Comparison of ENCODE assay signal across 20 cellular contexts in the genomic region with DNA sequence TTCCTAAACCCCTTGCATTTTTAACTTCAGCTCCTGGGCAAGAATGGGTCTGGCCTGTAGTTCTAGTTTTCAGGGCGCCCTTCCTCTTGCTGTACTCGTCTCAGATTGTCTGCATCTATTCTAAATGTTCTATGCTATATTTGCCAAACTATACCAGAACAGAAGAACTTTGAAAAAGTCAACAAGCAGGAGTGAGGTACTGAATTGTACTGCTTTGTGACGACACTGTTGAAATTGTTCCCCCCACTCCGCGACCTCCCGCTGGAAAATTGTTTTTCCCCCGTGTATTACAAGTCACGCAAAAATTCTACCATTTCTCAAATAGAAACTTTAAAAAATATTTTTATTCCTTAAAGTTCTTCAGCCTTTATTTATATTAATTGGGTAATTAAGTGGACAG.
"Had no signal": no experiment of that assay in that cellular context is flagged by ENCODE, and none has a peak within 500 bp of the region (broad histone marks: within the 10 kb centered on the region; RNA-seq: fewer than 3 reads in every experiment).

No MANE protein-coding gene starts in this region.

- DNase-seq: activated CD4-positive, alpha-beta T cell treated with anti-CD3 and anti-CD28 coated beads, Interleukin-2, amount 50 U/mL, for 4 hours; activated CD4-positive, CD25-positive, alpha-beta regulatory T cell treated with anti-CD3 and anti-CD28 coated beads, Interleukin-2, amount 50 U/mL, for 72 hours; activated naive CD4-positive, alpha-beta T cell treated with Interleukin-2 at 50 U/mL for 16 hours; activated naive CD8-positive, alpha-beta T cell treated with anti-CD3 and anti-CD28 coated beads, Interleukin-2, amount 50 U/mL, for 24 hours; activated T-cell treated with anti-CD3 and anti-CD28 coated beads for 4 hours; aorta; dermis blood vessel endothelial cell; endodermal cell; naive thymus-derived CD4-positive, alpha-beta T cell; nucleus accumbens; right cardiac atrium; stimulated activated CD4-positive, alpha-beta T cell treated with anti-CD3 and anti-CD28 coated beads, Interleukin-4, amount 100 ng/mL, for 4 hours; stimulated activated CD8-positive, alpha-beta memory T cell treated with anti-CD3 and anti-CD28 coated beads, Interleukin-4, amount 100 ng/mL, for 48 hours; stimulated activated naive CD4-positive, alpha-beta T cell treated with Interleukin-2 at 50 U/mL for 16 hours; substantia nigra; T-helper 9 cell; trophoblast cell had no signal

- H3K36me3 ChIP-seq: breast epithelium had no signal

- H3K27me3 ChIP-seq: breast epithelium had no signal

- H3K9me3 ChIP-seq: breast epithelium had no signal

- H3K9me3 Mint-ChIP-seq: activated naive CD8-positive, alpha-beta T cell treated with anti-CD3 and anti-CD28 coated beads, Interleukin-2, amount 50 U/mL, for 24 hours; activated T-helper 17 cell treated with anti-CD3 and anti-CD28 coated beads, Interleukin-2, amount 50 U/mL, for 72 hours; endodermal cell; naive thymus-derived CD4-positive, alpha-beta T cell had no signal

- ATAC-seq: activated naive CD8-positive, alpha-beta T cell treated with anti-CD3 and anti-CD28 coated beads, Interleukin-2, amount 50 U/mL, for 24 hours; activated T-helper 17 cell treated with anti-CD3 and anti-CD28 coated beads, Interleukin-2, amount 50 U/mL, for 72 hours; naive thymus-derived CD4-positive, alpha-beta T cell; right cardiac atrium had no signal

- H3K27me3 Mint-ChIP-seq: activated naive CD8-positive, alpha-beta T cell treated with anti-CD3 and anti-CD28 coated beads, Interleukin-2, amount 50 U/mL, for 24 hours; activated T-helper 17 cell treated with anti-CD3 and anti-CD28 coated beads, Interleukin-2, amount 50 U/mL, for 72 hours; naive thymus-derived CD4-positive, alpha-beta T cell had no signal

- H3K4me2 ChIP-seq: smooth muscle cell had no signal

- H3K4me3 Mint-ChIP-seq: activated naive CD8-positive, alpha-beta T cell treated with anti-CD3 and anti-CD28 coated beads, Interleukin-2, amount 50 U/mL, for 24 hours; activated T-helper 17 cell treated with anti-CD3 and anti-CD28 coated beads, Interleukin-2, amount 50 U/mL, for 72 hours; endodermal cell; naive thymus-derived CD4-positive, alpha-beta T cell had no signal

- H3K27ac ChIP-seq: breast epithelium had no signal

- H3K4me1 ChIP-seq: breast epithelium had no signal

- H3K27ac Mint-ChIP-seq: activated naive CD8-positive, alpha-beta T cell treated with anti-CD3 and anti-CD28 coated beads, Interleukin-2, amount 50 U/mL, for 24 hours; activated T-helper 17 cell treated with anti-CD3 and anti-CD28 coated beads, Interleukin-2, amount 50 U/mL, for 72 hours; endodermal cell had no signal

- H3K4me3 ChIP-seq: breast epithelium, smooth muscle cell had no signal
